16 cellular contexts compared by ENCODE assay signal in genomic region chr9:115764649-115765048, GRCh38.
A peak's percentile ranks its signal among the peaks of the same experiment; 100 is the strongest.
DNase-seq lines count a peak whose midpoint lies in the region; ATAC-seq, FAIRE-seq and TF ChIP-seq lines count a peak whose summit lies in the region.
"Had no signal": no experiment of that assay in that cellular context is flagged by ENCODE, and none has a peak within 500 bp of the region (broad histone marks: within the 10 kb centered on the region; RNA-seq: fewer than 3 reads in every experiment).

No MANE protein-coding gene starts in this region.

- H3K4me3 ChIP-seq in MG63 (no peak overlapping the region), body of pancreas (no peak overlapping the region), right cardiac atrium (ENCODE audit: low read length) (no peak overlapping the region)
- H3K4me3 ChIP-seq: K562, PC-9 had no signal

- H3K9me3 ChIP-seq in MG63: no peaks in the 10 kb centered on the region
- H3K9me3 ChIP-seq in body of pancreas: no peaks in the 10 kb centered on the region
- no peaks in the 10 kb centered on the region for H3K9me3 ChIP-seq in right cardiac atrium (ENCODE audit: control insufficient read depth, low read length)
- H3K9me3 ChIP-seq: BE2C had no signal

- H3K27ac ChIP-seq in body of pancreas: peak overlapping the region in 1 of 4 donors; percentile 41
- no peak overlapping the region for H3K27ac ChIP-seq in right cardiac atrium (ENCODE audit: low read length)
- H3K27ac ChIP-seq: HL-60, PC-9 had no signal

- H3K36me3 ChIP-seq in MG63 (no peaks in the 10 kb centered on the region), body of pancreas (replicated peaks in 1 of 2; ENCODE audit: insufficient read depth in 1 of 2, low read depth in 2 of 2) (no peaks in the 10 kb centered on the region)
- H3K36me3 ChIP-seq: BE2C had no signal

- H3K4me1 ChIP-seq in body of pancreas (peaks cover 14% of the 10 kb centered on the region), right cardiac atrium (ENCODE audit: control insufficient read depth, insufficient read depth, low read length) (no peaks in the 10 kb centered on the region)
- H3K4me1 ChIP-seq: BE2C had no signal

- H3K27me3 ChIP-seq in MG63: no peaks in the 10 kb centered on the region
- no peaks in the 10 kb centered on the region for H3K27me3 ChIP-seq in body of pancreas
- H3K27me3 ChIP-seq in right cardiac atrium (ENCODE audit: control insufficient read depth, insufficient read depth): no peaks in the 10 kb centered on the region
- H3K27me3 ChIP-seq: BE2C had no signal

- intact Hi-C loops in body of pancreas (cut with DNase I) (no loop called here), right cardiac atrium (cut with DNase I) (no loop called here)

- ATAC-seq in body of pancreas (peak; percentile 33), right cardiac atrium (peak; percentile 59 to 87)
- ATAC-seq: K562 had no signal

- TF ChIP-seq CTCF in body of pancreas (IDR thresholded peaks at IDR 0.05) (no peak), D721Med (IDR thresholded peaks at IDR 0.05; ENCODE audit: insufficient read depth, missing control alignments) (no peak)

- FAIRE-seq in D721Med (lab: Jason Lieb, UNC): no peak
- FAIRE-seq: K562 had no signal

- DNase-seq in MG63: peak; percentile 8
- no peak for DNase-seq in body of pancreas
- no peak for DNase-seq in right cardiac atrium
- DNase-seq in stromal cell of bone marrow (ENCODE audit: low read depth): peak; percentile 72
- no peak for DNase-seq in D721Med (ENCODE audit: insufficient read length, low spot score)
- no peak for DNase-seq in DMS53 treated with DMSO at 0.1 percent for 48 hours (lab: John Stamatoyannopoulos, UW; ENCODE audit: unreplicated experiment)
- no peak for DNase-seq in NCI-H82 treated with DMSO at 0.1 percent for 48 hours (lab: John Stamatoyannopoulos, UW; ENCODE audit: unreplicated experiment)
- DNase-seq: BE2C; CD4-positive, alpha-beta memory T cell; GOT3; NCI-H1092; NCI-H1694 treated with DMSO at 0.1 percent for 48 hours; NCI-H69; PC-9 had no signal

- TF ChIP-seq POLR2A in body of pancreas (IDR thresholded peaks at IDR 0.05): no peak

- WGBS in body of pancreas, 2 donors: 8 to 21% methylated on average over 1 of the region's 1 CpG
- 52% methylated on average over 1 of the region's 1 CpG for WGBS in right cardiac atrium

Comparison
In these comparisons a context has a peak if more than half of its experiments do, and no peak if none do; other contexts are left out.
1. DNase-seq: peak in MG63 (single experiment) and stromal cell of bone marrow (single experiment); none in body of pancreas (0 of 4), right cardiac atrium (0 of 3), D721Med (single experiment), DMS53 treated with DMSO at 0.1 percent for 48 hours (single experiment) and NCI-H82 treated with DMSO at 0.1 percent for 48 hours (single experiment).